In genomic region chr7:148714498-148714897, GRCh38 we compare ENCODE assay signal across 14 cellular contexts.
"Had no signal": no experiment of that assay in that cellular context is flagged by ENCODE, and none has a peak within 500 bp of the region (broad histone marks: within the 10 kb centered on the region; RNA-seq: fewer than 3 reads in every experiment).

No MANE protein-coding gene starts in this region.

- H3K27ac Mint-ChIP-seq: dendritic cell treated with granulocyte-macrophage colony-stimulating factor and Interleukin-4, amounts not matched to agents 40 ng/mL and 50 ng/mL, for 4 days; memory B cell; WTC11 had no signal

- H3K9me3 Mint-ChIP-seq: dendritic cell treated with granulocyte-macrophage colony-stimulating factor and Interleukin-4, amounts not matched to agents 40 ng/mL and 50 ng/mL, for 4 days; memory B cell had no signal

- H3K4me1 ChIP-seq: prostate gland had no signal

- H3K4me3 Mint-ChIP-seq: dendritic cell treated with granulocyte-macrophage colony-stimulating factor and Interleukin-4, amounts not matched to agents 40 ng/mL and 50 ng/mL, for 4 days; memory B cell; WTC11 had no signal

- H3K27ac ChIP-seq: esophagus muscularis mucosa, heart right ventricle, prostate gland, SK-N-MC had no signal

- H3K9me3 ChIP-seq: esophagus muscularis mucosa, prostate gland had no signal

- H3K36me3 Mint-ChIP-seq: WTC11 had no signal

- H3K27me3 ChIP-seq: esophagus muscularis mucosa, heart right ventricle had no signal

- ATAC-seq: heart right ventricle, right cardiac atrium, WTC11 had no signal

- H3K4me3 ChIP-seq: esophagus muscularis mucosa, heart right ventricle, prostate gland, SK-N-MC had no signal

- DNase-seq: activated CD4-positive, alpha-beta T cell treated with anti-CD3 and anti-CD28 coated beads for 4 hours; activated CD8-positive, alpha-beta memory T cell treated with anti-CD3 and anti-CD28 coated beads for 24 hours; activated CD8-positive, alpha-beta memory T cell treated with anti-CD3 and anti-CD28 coated beads, Interleukin-2, amount 50 U/mL, for 48 hours; amniotic stem cell; effector CD8-positive, alpha-beta T cell; heart right ventricle; occipital lobe; right cardiac atrium had no signal

- H3K27me3 Mint-ChIP-seq: dendritic cell treated with granulocyte-macrophage colony-stimulating factor and Interleukin-4, amounts not matched to agents 40 ng/mL and 50 ng/mL, for 4 days; memory B cell had no signal

- H3K36me3 ChIP-seq: esophagus muscularis mucosa, heart right ventricle, prostate gland had no signal
